ENCODE assay signal across 15 cellular contexts in the genomic region with DNA sequence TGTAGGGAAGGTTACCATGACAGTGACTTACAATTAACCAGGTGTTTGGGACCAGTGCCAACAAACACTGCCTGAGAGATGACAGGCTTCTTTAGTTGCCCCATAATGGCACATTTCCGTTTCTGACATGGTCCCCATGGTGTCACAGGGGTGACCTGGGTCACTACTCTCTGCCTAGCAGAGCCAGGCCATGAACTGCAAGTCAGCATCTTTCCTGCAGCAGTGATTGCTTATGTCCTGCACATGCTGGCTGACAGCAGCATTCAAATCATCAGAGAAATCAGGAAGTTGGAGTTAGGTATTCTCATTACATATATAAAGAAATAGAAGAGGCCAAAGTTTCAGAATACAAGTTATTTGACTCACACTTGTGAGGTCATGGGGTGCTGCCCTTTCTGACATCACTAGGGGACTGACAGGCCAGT. TPM values are rescaled to one million over a fixed set of nuclear protein-coding genes. Genes with fewer than 3 reads are reported as not detected.
DNase-seq lines count a peak whose midpoint lies in the region; ATAC-seq and TF ChIP-seq lines count a peak whose summit lies in the region.
"Had no signal": no experiment of that assay in that cellular context is flagged by ENCODE, and none has a peak within 500 bp of the region (broad histone marks: within the 10 kb centered on the region; RNA-seq: fewer than 3 reads in every experiment).

No MANE protein-coding gene starts in this region.

- H3K27ac ChIP-seq in psoas muscle: no peak overlapping the region

- WGBS in psoas muscle, 3 donors: 23 to 48% (median 33%) methylated on average over 1 of the region's 1 CpG

- peak; percentile 38; the same call in 1 of the 2 replicates for TF ChIP-seq POLR2A in Raji (IDR thresholded peaks at IDR 0.05; ENCODE audit: insufficient read depth, low read depth, low read length)

- peak in 3 of 4 donors; percentile 24 to 65 (median 31) for ATAC-seq in psoas muscle
- ATAC-seq: right cardiac atrium had no signal

- H3K27me3 ChIP-seq in psoas muscle (ENCODE audit: insufficient read depth in 3 of 3, low read length in 2 of 3): no peaks in the 10 kb centered on the region

- no peak overlapping the region for H3K4me3 ChIP-seq in Jurkat, Clone E6-1 (ENCODE audit: low read length)
- no peak overlapping the region for H3K4me3 ChIP-seq in psoas muscle

- intact Hi-C loops in psoas muscle (cut with DNase I) (no loop called here), posterior vena cava (cut with DNase I) (no loop called here)

- DNase-seq in NCI-H2196 (lab: John Stamatoyannopoulos, UW; ENCODE audit: unreplicated experiment) (peak; percentile 15), NCI-H2196 treated with DMSO at 0.1 percent for 48 hours (lab: John Stamatoyannopoulos, UW; ENCODE audit: unreplicated experiment) (no peak), psoas muscle (no peak), posterior vena cava (ENCODE audit: low spot score) (no peak), NCI-H1694 (lab: John Stamatoyannopoulos, UW) (no peak)
- DNase-seq in Jurkat, Clone E6-1 (ENCODE audit: low read depth, low spot score): peak; percentile 19
- DNase-seq in stimulated activated naive CD4-positive, alpha-beta T cell (lab: John Stamatoyannopoulos, UW): no peak
- DNase-seq: activated CD4-positive, alpha-beta T cell treated with anti-CD3 and anti-CD28 coated beads, Interleukin-2, amount 50 U/mL, for 1 hour; activated gamma-delta T cell; central memory CD4-positive, alpha-beta T cell; hypothalamus; NCI-H526; right cardiac atrium; SW 1271 had no signal

- peaks cover 13% of the 10 kb centered on the region for H3K4me1 ChIP-seq in psoas muscle

- H3K36me3 ChIP-seq in psoas muscle (ENCODE audit: insufficient read depth in 1 of 2, low read depth in 1 of 2): no peaks in the 10 kb centered on the region

- H3K9me3 ChIP-seq in psoas muscle: no peaks in the 10 kb centered on the region

- no peak for TF ChIP-seq CTCF in psoas muscle (IDR thresholded peaks at IDR 0.05)

RNA-seq across cellular contexts. Expression of gene ZNRF2, which starts 47.1 kb away (rescaled TPM):
- polyA plus RNA-seq in Jurkat, Clone E6-1 (2012; ENCODE audit: insufficient read depth, insufficient read length): 12.5 TPM
- total RNA-seq in psoas muscle (10 to 100 TPM; 10.2 to 21.5 (median 12.7) TPM), posterior vena cava (10 to 100 TPM; 12.5 to 13.5 TPM)
- polyA plus RNA-seq in psoas muscle: 1 to 10 TPM; 3.9 to 9.4 (median 4.2) TPM

Comparison
In these comparisons a context has a peak if more than half of its experiments do, and no peak if none do; other contexts are left out.
1. DNase-seq: peak in NCI-H2196 (single experiment) and Jurkat, Clone E6-1 (single experiment); none in NCI-H2196 treated with DMSO at 0.1 percent for 48 hours (single experiment), psoas muscle (0 of 2), posterior vena cava (single experiment), stimulated activated naive CD4-positive, alpha-beta T cell (0 of 6) and NCI-H1694 (single experiment).